ENCODE assay signal across 25 cellular contexts in the genomic region with DNA sequence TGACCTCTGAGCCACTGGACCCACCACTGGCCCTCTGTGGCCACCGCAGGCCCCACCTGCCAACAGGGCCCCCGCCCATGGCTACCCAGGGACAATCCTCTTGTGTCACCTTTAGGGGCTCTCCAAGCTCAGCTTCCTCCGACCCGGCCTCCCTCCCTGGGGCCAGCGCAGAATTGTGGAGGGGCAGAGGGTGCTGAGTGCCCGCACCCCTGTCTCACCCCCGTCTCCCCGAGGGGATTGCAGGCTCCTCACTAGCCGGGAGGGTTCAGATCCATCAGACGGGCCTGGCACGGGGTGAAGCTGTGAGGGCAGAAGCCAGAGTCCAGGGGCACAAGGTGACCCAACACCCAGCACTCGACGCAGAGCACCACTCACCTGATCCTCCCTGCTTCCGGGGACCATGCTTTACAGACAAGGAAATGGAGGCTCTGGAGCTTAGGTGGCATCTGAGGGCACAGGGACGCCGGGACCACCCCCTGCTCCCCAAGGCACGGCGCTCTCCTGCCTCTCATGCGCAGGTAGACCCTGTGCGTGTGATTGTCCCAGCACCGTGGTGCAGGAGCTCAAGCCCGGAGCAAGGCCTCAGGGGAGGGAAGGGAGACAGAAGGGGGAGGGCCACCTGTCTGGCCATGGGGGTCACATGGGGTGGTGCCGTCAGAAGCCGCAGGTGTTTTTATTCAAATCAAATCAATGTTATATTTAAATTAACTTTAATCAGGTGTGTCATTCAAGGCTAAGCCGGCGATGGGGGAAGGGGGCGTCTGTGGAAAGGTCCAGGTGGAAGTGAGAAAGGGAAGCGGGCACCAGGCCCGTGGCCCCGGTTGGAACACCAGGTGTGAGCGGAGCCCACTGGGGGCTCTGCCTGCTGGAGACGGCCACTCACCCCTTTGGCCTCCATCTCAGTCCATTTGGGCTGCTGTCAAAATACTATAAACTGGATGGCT. TPM values are rescaled to one million over a fixed set of nuclear protein-coding genes. Genes with fewer than 3 reads are reported as not detected.
DNase-seq lines count a peak whose midpoint lies in the region; ATAC-seq, FAIRE-seq and TF ChIP-seq lines count a peak whose summit lies in the region.
"Had no signal": no experiment of that assay in that cellular context is flagged by ENCODE, and none has a peak within 500 bp of the region (broad histone marks: within the 10 kb centered on the region; RNA-seq: fewer than 3 reads in every experiment).

No MANE protein-coding gene starts in this region.

- no peak overlapping the region for H3K27ac Mint-ChIP-seq in osteocyte (ENCODE audit: unreplicated experiment)
- no peak overlapping the region for H3K27ac Mint-ChIP-seq in stimulated activated effector memory CD8-positive, alpha-beta T cell treated with anti-CD3 and anti-CD28 coated beads, Interleukin-12 subunit alpha, Interleukin-12 subunit beta, amount 100 ng/mL, for 72 hours
- no peak overlapping the region for H3K27ac Mint-ChIP-seq in progenitor cell of endocrine pancreas
- H3K27ac Mint-ChIP-seq in effector memory CD8-positive, alpha-beta T cell = no peak overlapping the region
- H3K27ac Mint-ChIP-seq: CD4-positive, alpha-beta memory T cell; HFFc6 had no signal

- H3K27me3 ChIP-seq in H1 (replicated peaks in 1 of 4; ENCODE audit: control insufficient read depth in 3 of 4, extremely low read depth in 1 of 4, insufficient read depth in 3 of 4, low read length in 3 of 4) = peaks cover 0 to 7% (median 0%) of the 10 kb centered on the region in 4 experiments; a peak in 4 of 7 replicates

- H3K9me3 ChIP-seq in H1 (ENCODE audit: insufficient read depth in 2 of 2, low read depth in 1 of 2, low read length in 1 of 2) = no peaks in the 10 kb centered on the region; a peak in 2 of 4 replicates
- no peaks in the 10 kb centered on the region for H3K9me3 ChIP-seq in kidney (ENCODE audit: control insufficient read depth in 1 of 2, low read length in 2 of 2)

- H3K9ac ChIP-seq in H1 (replicated peaks in 1 of 4; ENCODE audit: extremely low read depth in 1 of 4, low read depth in 3 of 4, low read length in 3 of 4) (no peak overlapping the region), kidney (ENCODE audit: low read length in 2 of 2) (no peak overlapping the region)

- H4K91ac ChIP-seq in H1 (replicated peaks; ENCODE audit: insufficient read length, low read length) = peak overlapping the region; percentile 57

- peak; percentile 6 for ATAC-seq in stimulated activated effector memory CD8-positive, alpha-beta T cell treated with anti-CD3 and anti-CD28 coated beads, Interleukin-12 subunit alpha, Interleukin-12 subunit beta, amount 100 ng/mL, for 72 hours
- no peak for ATAC-seq in GM21717 (IDR thresholded peaks at IDR 0.05; ENCODE audit: unreplicated experiment)
- ATAC-seq in effector memory CD8-positive, alpha-beta T cell (replicated peaks) = no peak
- ATAC-seq: HCT116 had no signal

- no peak overlapping the region for H3K4me3 Mint-ChIP-seq in osteocyte (ENCODE audit: unreplicated experiment)
- H3K4me3 Mint-ChIP-seq in stimulated activated effector memory CD8-positive, alpha-beta T cell treated with anti-CD3 and anti-CD28 coated beads, Interleukin-12 subunit alpha, Interleukin-12 subunit beta, amount 100 ng/mL, for 72 hours = no peak overlapping the region
- no peak overlapping the region for H3K4me3 Mint-ChIP-seq in progenitor cell of endocrine pancreas (ENCODE audit: low read depth)
- H3K4me3 Mint-ChIP-seq in effector memory CD8-positive, alpha-beta T cell = no peak overlapping the region
- H3K4me3 Mint-ChIP-seq: CD4-positive, alpha-beta memory T cell; HFFc6 had no signal

- TF ChIP-seq CTCF in H1 (IDR thresholded peaks at IDR 0.05; ENCODE audit: control extremely low read depth in 1 of 3, insufficient read depth in 1 of 3, low read depth in 1 of 3, low read length in 3 of 3) (no peak), kidney (IDR thresholded peaks at IDR 0.05; ENCODE audit: borderline replicate concordance, extremely low read depth, insufficient read depth) (no peak), osteocyte (IDR thresholded peaks at IDR 0.05) (no peak), progenitor cell of endocrine pancreas (IDR thresholded peaks at IDR 0.05; ENCODE audit: unreplicated experiment) (no peak)

- no peaks in the 10 kb centered on the region for H3K79me1 ChIP-seq in H1 (ENCODE audit: low read depth, low read length)

- H3K18ac ChIP-seq in H1 (ENCODE audit: extremely low read depth, low read length) = no peak overlapping the region

- peaks cover 2 to 19% (median 11%) of the 10 kb centered on the region in 4 experiments; a peak in 6 of 7 replicates for H3K4me1 ChIP-seq in H1 (replicated peaks in 1 of 4; ENCODE audit: control insufficient read depth in 3 of 4, insufficient read depth in 4 of 4, low read length in 3 of 4)
- no peaks in the 10 kb centered on the region for H3K4me1 ChIP-seq in kidney (ENCODE audit: control insufficient read depth in 1 of 2, insufficient read depth in 1 of 2, low read depth in 1 of 2, low read length in 2 of 2)

- peaks cover 11% of the 10 kb centered on the region for H3K9me3 Mint-ChIP-seq in osteocyte (ENCODE audit: unreplicated experiment)
- peaks cover 6% of the 10 kb centered on the region for H3K9me3 Mint-ChIP-seq in stimulated activated effector memory CD8-positive, alpha-beta T cell treated with anti-CD3 and anti-CD28 coated beads, Interleukin-12 subunit alpha, Interleukin-12 subunit beta, amount 100 ng/mL, for 72 hours
- no peaks in the 10 kb centered on the region for H3K9me3 Mint-ChIP-seq in progenitor cell of endocrine pancreas (ENCODE audit: low read depth)
- peaks cover 10 to 11% of the 10 kb centered on the region in 2 donors for H3K9me3 Mint-ChIP-seq in effector memory CD8-positive, alpha-beta T cell

- POLR2A ChIA-PET in H1 (lab: Charles Lee; ENCODE audit: partially characterized antibody) = no interaction called here

- 0 out of 2 replicates have a peak overlapping the region, but pooled peaks have one; percentile 35 for H4K8ac ChIP-seq in H1 (ENCODE audit: extremely low read depth, insufficient read depth, low read length)

- H3K14ac ChIP-seq in H1 (ENCODE audit: insufficient read length) = no peak overlapping the region

- CTCF ChIA-PET in H1 (lab: Charles Lee; ENCODE audit: partially characterized antibody) = interaction anchor here (0.7 to 5.0 kb wide), 5 partner anchors 20 to 825 kb away, joined by 3 to 26 read pairs (median 4); no protein-coding TSS in a partner anchor

- TF ChIP-seq RAD21 in H1 (IDR thresholded peaks at IDR 0.05 in 1 of 2, conservative IDR thresholded peaks at IDR 0.05 in 1 of 2; ENCODE audit: low read depth in 2 of 2, low read length in 2 of 2) = no peak

- peak overlapping the region; percentile 6; the same call in 1 of the 2 replicates for H2BK12ac ChIP-seq in H1 (ENCODE audit: low read depth, low read length)

- TF ChIP-seq POLR2A in H1 (IDR thresholded peaks at IDR 0.05; ENCODE audit: control extremely low read depth in 1 of 2, low read depth in 2 of 2, low read length in 2 of 2) = no peak

- no peak for TF ChIP-seq EP300 in H1 (IDR thresholded peaks at IDR 0.05; ENCODE audit: borderline replicate concordance in 1 of 2, low read depth in 2 of 2, low read length in 2 of 2)

- no peak overlapping the region for H2AK5ac ChIP-seq in H1 (ENCODE audit: low read depth, low read length)

- peaks cover 0 to 3% of the 10 kb centered on the region in 2 experiments; a peak in 1 of 4 replicates for H3K79me2 ChIP-seq in H1 (ENCODE audit: control insufficient read depth in 1 of 2, insufficient read depth in 2 of 2, low read length in 2 of 2)

- DNase-seq in H1 (ENCODE audit: low read depth in 1 of 2, low spot score in 2 of 2) (no peak), kidney (peak; percentile 46), osteocyte (ENCODE audit: extremely low spot score, unreplicated experiment) (peak; percentile 83), progenitor cell of endocrine pancreas (ENCODE audit: low spot score, unreplicated experiment) (no peak), G401 (ENCODE audit: low spot score) (no peak)
- no peak for DNase-seq in stimulated activated effector memory CD8-positive, alpha-beta T cell treated with anti-CD3 and anti-CD28 coated beads, Interleukin-12 subunit alpha, Interleukin-12 subunit beta, amount 100 ng/mL, for 72 hours (ENCODE audit: low spot score in 2 of 2)
- no peak for DNase-seq in effector memory CD8-positive, alpha-beta T cell
- DNase-seq: C1 segment of cervical spinal cord; Calu3; CD4-positive, alpha-beta memory T cell; COR-L47; DMS53; DMS79 treated with DMSO at 0.1 percent for 48 hours; GOT3; H7; HFFc6 had no signal

- no peaks in the 10 kb centered on the region for H3K36me3 Mint-ChIP-seq in osteocyte (ENCODE audit: unreplicated experiment)
- no peaks in the 10 kb centered on the region for H3K36me3 Mint-ChIP-seq in stimulated activated effector memory CD8-positive, alpha-beta T cell treated with anti-CD3 and anti-CD28 coated beads, Interleukin-12 subunit alpha, Interleukin-12 subunit beta, amount 100 ng/mL, for 72 hours
- no peaks in the 10 kb centered on the region for H3K36me3 Mint-ChIP-seq in progenitor cell of endocrine pancreas (ENCODE audit: insufficient read depth)
- H3K36me3 Mint-ChIP-seq in effector memory CD8-positive, alpha-beta T cell (ENCODE audit: insufficient read depth) = no peaks in the 10 kb centered on the region
- H3K36me3 Mint-ChIP-seq: CD4-positive, alpha-beta memory T cell had no signal

- no peak overlapping the region for H4K5ac ChIP-seq in H1 (ENCODE audit: insufficient read length, low read depth, low read length)

- H3K23ac ChIP-seq in H1 (ENCODE audit: insufficient read length) = no peak overlapping the region

- H2BK5ac ChIP-seq in H1 (ENCODE audit: low read depth, low read length) = no peak overlapping the region

- H2BK120ac ChIP-seq in H1 (replicated peaks; ENCODE audit: low read depth, low read length) = no peak overlapping the region

- H2AFZ ChIP-seq in H1 (ENCODE audit: low read length) = no peak overlapping the region

- H3K4ac ChIP-seq in H1 (replicated peaks; ENCODE audit: insufficient read length, low read depth, low read length) = no peak overlapping the region

- H3K27ac ChIP-seq in H1 (ENCODE audit: low read depth, low read length) = no peak overlapping the region
- no peak overlapping the region for H3K27ac ChIP-seq in kidney (ENCODE audit: low read depth in 2 of 2, low read length in 2 of 2)

- FAIRE-seq in H1 (lab: Jason Lieb, UNC) = no peak
- no peak for FAIRE-seq in kidney (lab: Jason Lieb, UNC)
- FAIRE-seq: G401.6, GM12892, GM19239 had no signal

- H2BK15ac ChIP-seq in H1 (ENCODE audit: low read length) = 0 out of 2 replicates have a peak overlapping the region, but pooled peaks have one; percentile 18

- H3K23me2 ChIP-seq in H1 (ENCODE audit: low read depth, low read length) = peaks cover 9% of the 10 kb centered on the region; the same call in 1 of the 2 replicates

- intact Hi-C loops in kidney (cut with DNase I) = no loop called here

- no peaks in the 10 kb centered on the region for H3K27me3 Mint-ChIP-seq in osteocyte (ENCODE audit: unreplicated experiment)
- H3K27me3 Mint-ChIP-seq in progenitor cell of endocrine pancreas = peaks cover 32% of the 10 kb centered on the region
- H3K27me3 Mint-ChIP-seq in effector memory CD8-positive, alpha-beta T cell = peaks cover 9 to 26% of the 10 kb centered on the region in 2 donors

- peaks cover 0 to 7% of the 10 kb centered on the region in 2 experiments for H4K20me1 ChIP-seq in H1 (replicated peaks in 1 of 2; ENCODE audit: control insufficient read depth in 1 of 2, insufficient read depth in 2 of 2, low read length in 2 of 2)

- no peak overlapping the region for H3K4me2 ChIP-seq in H1 (ENCODE audit: insufficient read depth in 1 of 2, low read depth in 2 of 2, low read length in 2 of 2)

- H3K56ac ChIP-seq in H1 (replicated peaks; ENCODE audit: insufficient read length, low read depth, low read length) = no peak overlapping the region

- H2BK20ac ChIP-seq in H1 (ENCODE audit: low read length) = no peak overlapping the region

- in situ Hi-C loops in G401 (cut with HindIII; ENCODE audit: low sequenced_read_pairs) = no loop called here

- no peaks in the 10 kb centered on the region; a peak in 1 of 8 replicates for H3K36me3 ChIP-seq in H1 (ENCODE audit: control insufficient read depth in 2 of 4, insufficient read depth in 4 of 4, low read length in 3 of 4)
- no peaks in the 10 kb centered on the region for H3K36me3 ChIP-seq in kidney (ENCODE audit: control insufficient read depth in 1 of 2, insufficient read depth in 2 of 2, low read length in 2 of 2)

- H3K4me1 Mint-ChIP-seq in osteocyte (ENCODE audit: unreplicated experiment) (no peaks in the 10 kb centered on the region), progenitor cell of endocrine pancreas (ENCODE audit: low read depth) (no peaks in the 10 kb centered on the region)
- no peaks in the 10 kb centered on the region for H3K4me1 Mint-ChIP-seq in stimulated activated effector memory CD8-positive, alpha-beta T cell treated with anti-CD3 and anti-CD28 coated beads, Interleukin-12 subunit alpha, Interleukin-12 subunit beta, amount 100 ng/mL, for 72 hours
- H3K4me1 Mint-ChIP-seq in effector memory CD8-positive, alpha-beta T cell (ENCODE audit: low read depth in 2 of 2) = no peaks in the 10 kb centered on the region
- H3K4me1 Mint-ChIP-seq: CD4-positive, alpha-beta memory T cell had no signal

- no peak overlapping the region for H3K4me3 ChIP-seq in H1 (ENCODE audit: extremely low read depth in 1 of 4, insufficient read depth in 2 of 4, low read depth in 3 of 4, low read length in 4 of 4)
- H3K4me3 ChIP-seq in kidney (ENCODE audit: low read length in 2 of 2) = no peak overlapping the region

- WGBS in H1 (ENCODE audit: extremely low coverage in 1 of 2, insufficient coverage in 1 of 2, insufficient read length in 1 of 2, insufficient replicate concordance in 2 of 2, low coverage in 1 of 2, low lambda C conversion rate in 2 of 2, missing lambda C conversion rate in 1 of 2), 2 experiments = 93% methylated on average over 17 of the region's 32 CpGs; no CpG with 5 or more reads in 1 of the 2 experiments

RNA-seq across cellular contexts. Expression of a gene that starts 21.6 kb away (rescaled TPM):
- not detected in 2 replicates for total RNA-seq in H1 (2021; fragmentation: NEBNext Ultra II Directional; extraction: Animal tissue kit (Norgen Biotek cat#: 25700))
- polyA plus RNA-seq in H1 (2011; rRNA removed) (not detected in 2 replicates), kidney (ENCODE audit: insufficient read depth, low read depth, low replicate concordance) (not detected)
- polyA plus RNA-seq in H1 (2011; cell fraction: cytosol; rRNA removed) = not detected
- polyA plus RNA-seq in H1 (2011; cell fraction: nucleus; rRNA removed) = not detected
- not detected in 4 replicates for polyA plus RNA-seq in H1 (2012, experiment 1 of 2)
- not detected for polyA plus RNA-seq in H1 (2012, experiment 2 of 2)
- not detected for polyA plus RNA-seq in H1 (2013, experiment 1 of 2)
- polyA plus RNA-seq in H1 (2013, experiment 2 of 2) = not detected
- not detected in 2 replicates for polyA minus RNA-seq in H1 (2011; rRNA and poly(A)+ RNA removed)
- not detected for polyA minus RNA-seq in H1 (2011; cell fraction: cytosol; rRNA and poly(A)+ RNA removed)
- polyA minus RNA-seq in H1 (2011; cell fraction: nucleus; rRNA and poly(A)+ RNA removed) = not detected
- total RNA-seq in kidney (not detected), osteocyte (not detected in 2 replicates), progenitor cell of endocrine pancreas (not detected in 2 replicates)
- total RNA-seq in G401 (2014; rRNA removed; shearing (Covaris generic)) = not detected in 2 replicates
- total RNA-seq: A172; A673; Calu3; CD4-positive, alpha-beta memory T cell; Daoy; H7; HFFc6 had no signal
- polyA plus RNA-seq: BJ; CD4-positive, alpha-beta memory T cell had no signal

Comparison
In these comparisons a context has a peak if more than half of its experiments do, and no peak if none do; other contexts are left out.
1. DNase-seq: peak in kidney (single experiment) and osteocyte (single experiment); none in H1 (0 of 2), stimulated activated effector memory CD8-positive, alpha-beta T cell treated with anti-CD3 and anti-CD28 coated beads, Interleukin-12 subunit alpha, Interleukin-12 subunit beta, amount 100 ng/mL, for 72 hours (0 of 2), progenitor cell of endocrine pancreas (single experiment), effector memory CD8-positive, alpha-beta T cell (0 of 3) and G401 (single experiment).